ENCODE assay signal across 40 cellular contexts in genomic region chr11:3622521-3622920, GRCh38. TPM values are rescaled to one million over a fixed set of nuclear protein-coding genes. Genes with fewer than 3 reads are reported as not detected.
"Had no signal": no experiment of that assay in that cellular context is flagged by ENCODE, and none has a peak within 500 bp of the region (broad histone marks: within the 10 kb centered on the region; RNA-seq: fewer than 3 reads in every experiment).

No MANE protein-coding gene starts in this region.

- H3K36me3 Mint-ChIP-seq: activated CD8-positive, alpha-beta memory T cell treated with anti-CD3 and anti-CD28 coated beads, Interleukin-2, amount 10 ng/mL, durations not matched to agents 7 days and 5 days; activated naive CD4-positive, alpha-beta T cell treated with anti-CD3 and anti-CD28 coated beads, Interleukin-2, amount 10 ng/mL, durations not matched to agents 7 days and 5 days; activated naive CD8-positive, alpha-beta T cell; brain had no signal

- H3K9me3 ChIP-seq: Peyer's patch had no signal

- H3K36me3 ChIP-seq: Peyer's patch, WERI-Rb-1 had no signal

- H3K4me1 Mint-ChIP-seq: activated CD4-positive, alpha-beta memory T cell treated with anti-CD3 and anti-CD28 coated beads, Interleukin-2, amount 10 ng/mL, durations not matched to agents 7 days and 5 days; activated CD8-positive, alpha-beta memory T cell treated with anti-CD3 and anti-CD28 coated beads, Interleukin-2, amount 10 ng/mL, durations not matched to agents 7 days and 5 days; activated naive CD4-positive, alpha-beta T cell treated with anti-CD3 and anti-CD28 coated beads, Interleukin-2, amount 10 ng/mL, durations not matched to agents 7 days and 5 days; activated naive CD8-positive, alpha-beta T cell treated with anti-CD3 and anti-CD28 coated beads, Interleukin-2, amount 50 U/mL, for 24 hours had no signal

- H3K27ac Mint-ChIP-seq: activated CD4-positive, alpha-beta memory T cell treated with anti-CD3 and anti-CD28 coated beads, Interleukin-2, amount 10 ng/mL, durations not matched to agents 7 days and 5 days; activated CD8-positive, alpha-beta memory T cell treated with anti-CD3 and anti-CD28 coated beads, Interleukin-2, amount 10 ng/mL, durations not matched to agents 7 days and 5 days; activated naive CD4-positive, alpha-beta T cell treated with anti-CD3 and anti-CD28 coated beads, Interleukin-2, amount 10 ng/mL, durations not matched to agents 7 days and 5 days; activated naive CD8-positive, alpha-beta T cell; activated naive CD8-positive, alpha-beta T cell treated with anti-CD3 and anti-CD28 coated beads, Interleukin-2, amount 50 U/mL, for 24 hours; brain had no signal

- DNase-seq: activated CD4-positive, alpha-beta memory T cell treated with anti-CD3 and anti-CD28 coated beads, Interleukin-2, amount 10 ng/mL, durations not matched to agents 7 days and 5 days; activated CD4-positive, alpha-beta T cell treated with anti-CD3 and anti-CD28 coated beads for 1 hour; activated CD4-positive, alpha-beta T cell treated with anti-CD3 and anti-CD28 coated beads for 48 hours; activated CD4-positive, CD25-positive, alpha-beta regulatory T cell; activated CD8-positive, alpha-beta memory T cell treated with anti-CD3 and anti-CD28 coated beads for 24 hours; activated CD8-positive, alpha-beta memory T cell treated with anti-CD3 and anti-CD28 coated beads, Interleukin-2, amount 10 ng/mL, durations not matched to agents 7 days and 5 days; activated CD8-positive, alpha-beta memory T cell treated with anti-CD3 and anti-CD28 coated beads, Interleukin-2, amount 50 U/mL, for 48 hours; activated effector memory CD4-positive, alpha-beta T cell treated with Interleukin-2 at 50 U/mL for 16 hours; activated naive CD4-positive, alpha-beta T cell treated with anti-CD3 and anti-CD28 coated beads, Interleukin-2, amount 10 ng/mL, durations not matched to agents 7 days and 5 days; activated naive CD8-positive, alpha-beta T cell treated with anti-CD3 and anti-CD28 coated beads, Interleukin-2, amount 50 U/mL, for 24 hours; activated T-cell treated with anti-CD3 and anti-CD28 coated beads, Interleukin-2, amount 50 U/mL, for 48 hours; anterior cingulate cortex; central memory CD4-positive, alpha-beta T cell; NCI-H1092 treated with DMSO at 0.1 percent for 48 hours; NCI-H1417; NCI-H146; NCI-H187; NCI-H2029 treated with DMSO at 0.1 percent for 48 hours; NCI-H2107; NCI-H2171; NCI-H510A; NCI-H526; NCI-H748 treated with DMSO at 0.1 percent for 48 hours; NK-92 treated with Interleukin-12 subunit alpha and Interleukin-12 subunit beta, amount 100 ng/mL, for 24 hours; PC-3; Peyer's patch; RPMI8226; SIG-M5; SW 1271; T1000; WERI-Rb-1 had no signal

- H3K27ac ChIP-seq: KMS-11, Peyer's patch, WERI-Rb-1 had no signal

- H3K4me3 ChIP-seq: Peyer's patch had no signal

- H3K27me3 ChIP-seq: Peyer's patch had no signal

- H3K4me1 ChIP-seq: Peyer's patch had no signal

- H3K9ac ChIP-seq: KMS-11 had no signal

- H3K27me3 Mint-ChIP-seq: activated CD4-positive, alpha-beta memory T cell treated with anti-CD3 and anti-CD28 coated beads, Interleukin-2, amount 10 ng/mL, durations not matched to agents 7 days and 5 days; activated CD8-positive, alpha-beta memory T cell treated with anti-CD3 and anti-CD28 coated beads, Interleukin-2, amount 10 ng/mL, durations not matched to agents 7 days and 5 days; activated naive CD8-positive, alpha-beta T cell; activated naive CD8-positive, alpha-beta T cell treated with anti-CD3 and anti-CD28 coated beads, Interleukin-2, amount 50 U/mL, for 24 hours had no signal

- H3K4me3 Mint-ChIP-seq: activated CD4-positive, alpha-beta memory T cell treated with anti-CD3 and anti-CD28 coated beads, Interleukin-2, amount 10 ng/mL, durations not matched to agents 7 days and 5 days; activated CD8-positive, alpha-beta memory T cell treated with anti-CD3 and anti-CD28 coated beads, Interleukin-2, amount 10 ng/mL, durations not matched to agents 7 days and 5 days; activated naive CD4-positive, alpha-beta T cell treated with anti-CD3 and anti-CD28 coated beads, Interleukin-2, amount 10 ng/mL, durations not matched to agents 7 days and 5 days; activated naive CD8-positive, alpha-beta T cell; activated naive CD8-positive, alpha-beta T cell treated with anti-CD3 and anti-CD28 coated beads, Interleukin-2, amount 50 U/mL, for 24 hours; brain had no signal

- ATAC-seq: activated CD8-positive, alpha-beta memory T cell treated with anti-CD3 and anti-CD28 coated beads, Interleukin-2, amount 10 ng/mL, durations not matched to agents 7 days and 5 days; activated naive CD8-positive, alpha-beta T cell treated with anti-CD3 and anti-CD28 coated beads, Interleukin-2, amount 50 U/mL, for 24 hours; PC-3; Right ventricle myocardium inferior had no signal

- H3K9me3 Mint-ChIP-seq: activated CD4-positive, alpha-beta memory T cell treated with anti-CD3 and anti-CD28 coated beads, Interleukin-2, amount 10 ng/mL, durations not matched to agents 7 days and 5 days; activated naive CD4-positive, alpha-beta T cell treated with anti-CD3 and anti-CD28 coated beads, Interleukin-2, amount 10 ng/mL, durations not matched to agents 7 days and 5 days; activated naive CD8-positive, alpha-beta T cell treated with anti-CD3 and anti-CD28 coated beads, Interleukin-2, amount 50 U/mL, for 24 hours; brain had no signal

RNA-seq across cellular contexts. Expression of gene ART5, which starts 19.3 kb away (rescaled TPM):
- total RNA-seq: activated CD4-positive, alpha-beta memory T cell treated with anti-CD3 and anti-CD28 coated beads, Interleukin-2, amount 10 ng/mL, durations not matched to agents 7 days and 5 days; activated CD8-positive, alpha-beta memory T cell treated with anti-CD3 and anti-CD28 coated beads, Interleukin-2, amount 10 ng/mL, durations not matched to agents 7 days and 5 days; bronchial epithelial cell; M059J; PC-3; Peyer's patch; SK-MEL-5; T-helper 1 cell treated with Interleukin-12 subunit alpha and Interleukin-12 subunit beta and Interleukin-4 antibody, amounts not matched to agents 30 ng/mL and 1 ng/mL, for 36 hours; T-helper 2 cell treated with Interferon-gamma antibody and Interleukin-4, amounts not matched to agents 100 ng/mL and 5 ng/mL, for 36 hours had no signal

RNA-seq across cellular contexts. Expression of gene ART1, which starts 22.4 kb away (rescaled TPM):
- total RNA-seq: activated CD4-positive, alpha-beta memory T cell treated with anti-CD3 and anti-CD28 coated beads, Interleukin-2, amount 10 ng/mL, durations not matched to agents 7 days and 5 days; activated CD8-positive, alpha-beta memory T cell treated with anti-CD3 and anti-CD28 coated beads, Interleukin-2, amount 10 ng/mL, durations not matched to agents 7 days and 5 days; bronchial epithelial cell; M059J; PC-3; Peyer's patch; SK-MEL-5; T-helper 1 cell treated with Interleukin-12 subunit alpha and Interleukin-12 subunit beta and Interleukin-4 antibody, amounts not matched to agents 30 ng/mL and 1 ng/mL, for 36 hours; T-helper 2 cell treated with Interferon-gamma antibody and Interleukin-4, amounts not matched to agents 100 ng/mL and 5 ng/mL, for 36 hours had no signal
